ENCODE assay signal across 28 cellular contexts in the genomic region with DNA sequence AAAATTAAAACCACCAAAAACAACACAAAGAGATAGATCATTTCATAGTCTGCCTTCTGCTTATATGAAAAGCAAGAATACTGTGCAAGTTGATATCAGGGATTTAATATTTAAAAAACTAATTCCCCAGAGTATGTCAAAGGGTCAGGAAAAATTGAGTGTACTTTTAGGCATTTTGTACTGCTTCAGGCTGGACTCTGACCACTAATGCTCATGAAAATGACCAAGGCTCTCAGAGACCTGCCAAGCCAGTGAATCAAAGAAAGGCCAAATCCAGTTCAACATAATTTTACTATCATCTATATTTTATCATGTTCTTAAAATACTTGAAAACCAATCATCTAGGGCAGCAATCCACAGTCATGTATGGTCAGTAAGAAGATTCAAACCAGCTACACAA.
DNase-seq lines count a peak whose midpoint lies in the region; ATAC-seq, FAIRE-seq and TF ChIP-seq lines count a peak whose summit lies in the region.
"Had no signal": no experiment of that assay in that cellular context is flagged by ENCODE, and none has a peak within 500 bp of the region (broad histone marks: within the 10 kb centered on the region; RNA-seq: fewer than 3 reads in every experiment).

No MANE protein-coding gene starts in this region.

- H3K9me3 ChIP-seq in esophagus muscularis mucosa: peaks cover 0 to 6% (median 3%) of the 10 kb centered on the region in 4 donors
- no peaks in the 10 kb centered on the region for H3K9me3 ChIP-seq in gastrocnemius medialis
- H3K9me3 ChIP-seq in CD8-positive, alpha-beta T cell (ENCODE audit: low read length): no peaks in the 10 kb centered on the region
- H3K9me3 ChIP-seq: BE2C had no signal

- H3K4me1 ChIP-seq in esophagus muscularis mucosa (no peaks in the 10 kb centered on the region), gastrocnemius medialis (peaks cover 16 to 21% of the 10 kb centered on the region in 2 donors)
- no peaks in the 10 kb centered on the region for H3K4me1 ChIP-seq in CD8-positive, alpha-beta T cell (ENCODE audit: insufficient read depth, low read length)
- H3K4me1 ChIP-seq: BE2C, BLaER1, Caco-2 had no signal

- H3K4me1 Mint-ChIP-seq in mesothelial cell of epicardium: peaks cover 5% of the 10 kb centered on the region
- H3K4me1 Mint-ChIP-seq in Calu3 (ENCODE audit: low read depth, unreplicated experiment): no peaks in the 10 kb centered on the region
- H3K4me1 Mint-ChIP-seq in CD8-positive, alpha-beta T cell (ENCODE audit: low read depth): no peaks in the 10 kb centered on the region
- H3K4me1 Mint-ChIP-seq: CD14-positive monocyte; CD4-positive, alpha-beta memory T cell; CD4-positive, CD25-positive, alpha-beta regulatory T cell had no signal

- ATAC-seq in gastrocnemius medialis (no peak), GM19463 (IDR thresholded peaks at IDR 0.05; ENCODE audit: unreplicated experiment) (no peak)
- no peak for ATAC-seq in CD8-positive, alpha-beta T cell
- ATAC-seq: GM12878 had no signal

- TF ChIP-seq EP300 in esophagus muscularis mucosa (IDR thresholded peaks at IDR 0.05): no peak

- BruUV-seq in Calu3 (replicated peaks; lab: Mats Ljungman, UMichigan): no TSS peak

- POLR2A ChIA-PET in CD8-positive, alpha-beta T cell (lab: Charles Lee): no interaction called here

- TF ChIP-seq CTCF in esophagus muscularis mucosa (IDR thresholded peaks at IDR 0.05) (no peak), mesothelial cell of epicardium (IDR thresholded peaks at IDR 0.05; ENCODE audit: unreplicated experiment) (no peak), gastrocnemius medialis (IDR thresholded peaks at IDR 0.05 in 4 of 5, conservative IDR thresholded peaks at IDR 0.05 in 1 of 5) (no peak), Calu3 (IDR thresholded peaks at IDR 0.05; ENCODE audit: unreplicated experiment) (no peak)
- TF ChIP-seq CTCF in CD8-positive, alpha-beta T cell (IDR thresholded peaks at IDR 0.05): no peak

- CTCF ChIA-PET in Calu3 (lab: Charles Lee): no interaction called here
- CTCF ChIA-PET in CD8-positive, alpha-beta T cell (lab: Charles Lee): no interaction called here

- peak; percentile 11 for FAIRE-seq in H54 (lab: Jason Lieb, UNC)
- FAIRE-seq: A204.1, GM12878, GM12892, GM18507 had no signal

- no peak for TF ChIP-seq POLR2A in H54 (IDR thresholded peaks at IDR 0.05; ENCODE audit: low read depth, low read length)
- no peak for TF ChIP-seq POLR2A in esophagus muscularis mucosa (IDR thresholded peaks at IDR 0.05; ENCODE audit: low read depth)
- no peak for TF ChIP-seq POLR2A in gastrocnemius medialis (IDR thresholded peaks at IDR 0.05)

- intact Hi-C loops in esophagus muscularis mucosa (cut with DNase I) (no loop called here), gastrocnemius medialis (cut with DNase I; ENCODE audit: low total_unique reads) (loop anchor here (1.0 to 10.0 kb wide), 2 partner anchors 11 to 415 kb away; no protein-coding TSS in a partner anchor), Calu3 (cut with micrococcal nuclease; ENCODE audit: unreplicated experiment) (no loop called here)
- intact Hi-C loops in CD8-positive, alpha-beta T cell (cut with DNase I, micrococcal nuclease): loop anchor here in 1 of 2 experiments (10.0 kb wide), 1 partner anchor 1045 kb away; no protein-coding TSS in a partner anchor

- H3K9me3 Mint-ChIP-seq in mesothelial cell of epicardium: peaks cover 31% of the 10 kb centered on the region
- H3K9me3 Mint-ChIP-seq in Calu3 (ENCODE audit: low read depth, unreplicated experiment): no peaks in the 10 kb centered on the region
- H3K9me3 Mint-ChIP-seq in CD8-positive, alpha-beta T cell: peaks cover 12% of the 10 kb centered on the region

- in situ Hi-C loops in gastrocnemius medialis (cut with MboI; ENCODE audit: low sequenced_read_pairs in 4 of 4): loop anchor here (10.0 to 25.0 kb wide), 7 partner anchors 55 to 788 kb away; a partner anchor contains a TSS

- no peak overlapping the region for H3K4me3 ChIP-seq in esophagus muscularis mucosa
- no peak overlapping the region for H3K4me3 ChIP-seq in gastrocnemius medialis
- H3K4me3 ChIP-seq in CD8-positive, alpha-beta T cell (ENCODE audit: low read depth, low read length): no peak overlapping the region
- H3K4me3 ChIP-seq: BLaER1, GM12878 had no signal

- H3K27ac Mint-ChIP-seq in mesothelial cell of epicardium (peak overlapping the region; percentile 53), Calu3 (ENCODE audit: unreplicated experiment) (no peak overlapping the region)
- no peak overlapping the region for H3K27ac Mint-ChIP-seq in CD8-positive, alpha-beta T cell
- H3K27ac Mint-ChIP-seq: CD14-positive monocyte; CD4-positive, alpha-beta memory T cell; CD4-positive, CD25-positive, alpha-beta regulatory T cell had no signal

- H3K27me3 Mint-ChIP-seq in mesothelial cell of epicardium (ENCODE audit: low read depth) (no peaks in the 10 kb centered on the region), Calu3 (ENCODE audit: unreplicated experiment) (no peaks in the 10 kb centered on the region)
- H3K27me3 Mint-ChIP-seq in CD8-positive, alpha-beta T cell (ENCODE audit: low read depth): peaks cover 2% of the 10 kb centered on the region

- H3K36me3 Mint-ChIP-seq in mesothelial cell of epicardium (peaks cover 31% of the 10 kb centered on the region), Calu3 (ENCODE audit: insufficient read depth, unreplicated experiment) (no peaks in the 10 kb centered on the region)
- H3K36me3 Mint-ChIP-seq in CD8-positive, alpha-beta T cell: peaks cover 2% of the 10 kb centered on the region
- H3K36me3 Mint-ChIP-seq: CD14-positive monocyte; CD4-positive, CD25-positive, alpha-beta regulatory T cell had no signal

- no peak overlapping the region for H3K27ac ChIP-seq in esophagus muscularis mucosa (replicated peaks in 1 of 4)
- peak overlapping the region; percentile 62 to 95 (median 78) for H3K27ac ChIP-seq in gastrocnemius medialis
- no peak overlapping the region for H3K27ac ChIP-seq in CD8-positive, alpha-beta T cell (ENCODE audit: low read depth, low read length)
- H3K27ac ChIP-seq: BLaER1 had no signal

- H3K4me3 Mint-ChIP-seq in mesothelial cell of epicardium (no peak overlapping the region), Calu3 (ENCODE audit: low read depth, unreplicated experiment) (no peak overlapping the region)
- H3K4me3 Mint-ChIP-seq in CD8-positive, alpha-beta T cell: no peak overlapping the region
- H3K4me3 Mint-ChIP-seq: CD14-positive monocyte; CD4-positive, alpha-beta memory T cell; CD4-positive, CD25-positive, alpha-beta regulatory T cell had no signal

- H3K27me3 ChIP-seq in esophagus muscularis mucosa (no peaks in the 10 kb centered on the region), gastrocnemius medialis (no peaks in the 10 kb centered on the region)
- no peaks in the 10 kb centered on the region for H3K27me3 ChIP-seq in CD8-positive, alpha-beta T cell (ENCODE audit: insufficient read depth, low read length)
- H3K27me3 ChIP-seq: BE2C, BLaER1 had no signal

- DNase-seq in H54 (ENCODE audit: insufficient read length, low spot score) (no peak), esophagus muscularis mucosa (ENCODE audit: extremely low spot score) (peak; percentile 8), mesothelial cell of epicardium (ENCODE audit: low spot score in 2 of 2, unreplicated experiment in 2 of 2) (no peak), gastrocnemius medialis (no peak), Calu3 (no peak), NCI-H2081 (lab: John Stamatoyannopoulos, UW) (no peak)
- no peak for DNase-seq in CD8-positive, alpha-beta T cell
- DNase-seq: 8988T; ACHN; BE2C; C1 segment of cervical spinal cord; Caco-2; CD4-positive, alpha-beta memory T cell; CD4-positive, CD25-positive, alpha-beta regulatory T cell; DMS 273 treated with DMSO at 0.1 percent for 48 hours; DMS153; DMS53; DMS79; DND-41; EL; GDM1 had no signal

- H3K36me3 ChIP-seq in esophagus muscularis mucosa (no peaks in the 10 kb centered on the region), gastrocnemius medialis (no peaks in the 10 kb centered on the region)
- no peaks in the 10 kb centered on the region for H3K36me3 ChIP-seq in CD8-positive, alpha-beta T cell (ENCODE audit: insufficient read depth, low read length)
- H3K36me3 ChIP-seq: BE2C had no signal

Comparison
In these comparisons a context has a peak if more than half of its experiments do, and no peak if none do; other contexts are left out.
1. H3K27ac ChIP-seq: peak in gastrocnemius medialis (4 of 4); none in esophagus muscularis mucosa (0 of 4) and CD8-positive, alpha-beta T cell (single experiment).